9 cellular contexts compared by ENCODE assay signal in genomic region chr10:69866688-69867461, GRCh38.
DNase-seq lines count a peak whose midpoint lies in the region; ATAC-seq and TF ChIP-seq lines count a peak whose summit lies in the region.
"Had no signal": no experiment of that assay in that cellular context is flagged by ENCODE, and none has a peak within 500 bp of the region (broad histone marks: within the 10 kb centered on the region; RNA-seq: fewer than 3 reads in every experiment).

No MANE protein-coding gene starts in this region.

- no peak overlapping the region for H3K27ac ChIP-seq in Panc1 (ENCODE audit: low read length)

- intact Hi-C loops in Panc1 (cut with micrococcal nuclease; ENCODE audit: unreplicated experiment) = no loop called here

- no TSS peak for BruUV-seq in Panc1 (replicated peaks; lab: Mats Ljungman, UMichigan)

- POLR2A ChIA-PET in Panc1 (lab: Charles Lee) = no interaction called here

- DNase-seq in AG08396 (ENCODE audit: low spot score) (peak; percentile 74), Panc1 (ENCODE audit: low read depth, low spot score) (no peak), fibroblast of pulmonary artery (ENCODE audit: low read depth) (peak; percentile 87), NCI-H1930 (lab: John Stamatoyannopoulos, UW) (no peak), AML-193 (lab: John Stamatoyannopoulos, UW) (no peak), NCI-H345 (lab: John Stamatoyannopoulos, UW) (no peak)

- CTCF ChIA-PET in Panc1 (lab: Charles Lee) = no interaction called here

- peak overlapping the region; percentile 39 for H2AFZ ChIP-seq in neuron (ENCODE audit: low read depth, low read length)

- H3K4me3 ChIP-seq in Panc1 (ENCODE audit: low read depth in 2 of 2, low read length in 2 of 2) (no peak overlapping the region), fibroblast of pulmonary artery (replicated peaks; ENCODE audit: low read depth, low read length) (peak overlapping the region; percentile 29), neuron (ENCODE audit: low read length) (peak overlapping the region; percentile 30)

- H3K36me3 ChIP-seq in Panc1 (ENCODE audit: control insufficient read depth, insufficient read depth, low read length) = no peaks in the 10 kb centered on the region
- H3K36me3 ChIP-seq in neuron (ENCODE audit: insufficient read depth, low read length) = no peaks in the 10 kb centered on the region

- in situ Hi-C loops in Panc1 (cut with HindIII; ENCODE audit: low pct_unique_long_range_greater_than_20kb, low sequenced_read_pairs) = no loop called here

- H3K9me3 ChIP-seq in Panc1 (ENCODE audit: control insufficient read depth, insufficient read depth, low read depth, low read length) (no peaks in the 10 kb centered on the region), neuron (ENCODE audit: low read length) (no peaks in the 10 kb centered on the region)

- no peak for TF ChIP-seq CTCF in Panc1 (IDR thresholded peaks at IDR 0.05)
- no peak for TF ChIP-seq CTCF in fibroblast of pulmonary artery (IDR thresholded peaks at IDR 0.05; ENCODE audit: low read length, missing control alignments)

- 0 out of 2 replicates have a peak, but pooled peaks have one; percentile 19 for ATAC-seq in Panc1
- no peak for ATAC-seq in HG03469 (IDR thresholded peaks at IDR 0.05; ENCODE audit: unreplicated experiment)
- ATAC-seq: esophagus mucosa had no signal

- H3K27me3 ChIP-seq in Panc1 (ENCODE audit: control insufficient read depth, insufficient read depth, low read length) (no peaks in the 10 kb centered on the region), neuron (ENCODE audit: insufficient read depth, low read length) (no peaks in the 10 kb centered on the region)

- peaks cover 19% of the 10 kb centered on the region; the same call in 1 of the 2 replicates for H3K4me1 ChIP-seq in Panc1 (ENCODE audit: control insufficient read depth, insufficient read depth, low read length)
- H3K4me1 ChIP-seq in neuron (ENCODE audit: insufficient read depth, low read length) = peaks cover 30% of the 10 kb centered on the region

Comparison
In these comparisons a context has a peak if more than half of its experiments do, and no peak if none do; other contexts are left out.
1. DNase-seq: peak in AG08396 (single experiment) and fibroblast of pulmonary artery (single experiment); none in Panc1 (single experiment), NCI-H1930 (0 of 2), AML-193 (0 of 2) and NCI-H345 (single experiment).
2. H3K4me3 ChIP-seq: peak in fibroblast of pulmonary artery (single experiment) and neuron (single experiment); none in Panc1 (0 of 2).